In the genomic region with DNA sequence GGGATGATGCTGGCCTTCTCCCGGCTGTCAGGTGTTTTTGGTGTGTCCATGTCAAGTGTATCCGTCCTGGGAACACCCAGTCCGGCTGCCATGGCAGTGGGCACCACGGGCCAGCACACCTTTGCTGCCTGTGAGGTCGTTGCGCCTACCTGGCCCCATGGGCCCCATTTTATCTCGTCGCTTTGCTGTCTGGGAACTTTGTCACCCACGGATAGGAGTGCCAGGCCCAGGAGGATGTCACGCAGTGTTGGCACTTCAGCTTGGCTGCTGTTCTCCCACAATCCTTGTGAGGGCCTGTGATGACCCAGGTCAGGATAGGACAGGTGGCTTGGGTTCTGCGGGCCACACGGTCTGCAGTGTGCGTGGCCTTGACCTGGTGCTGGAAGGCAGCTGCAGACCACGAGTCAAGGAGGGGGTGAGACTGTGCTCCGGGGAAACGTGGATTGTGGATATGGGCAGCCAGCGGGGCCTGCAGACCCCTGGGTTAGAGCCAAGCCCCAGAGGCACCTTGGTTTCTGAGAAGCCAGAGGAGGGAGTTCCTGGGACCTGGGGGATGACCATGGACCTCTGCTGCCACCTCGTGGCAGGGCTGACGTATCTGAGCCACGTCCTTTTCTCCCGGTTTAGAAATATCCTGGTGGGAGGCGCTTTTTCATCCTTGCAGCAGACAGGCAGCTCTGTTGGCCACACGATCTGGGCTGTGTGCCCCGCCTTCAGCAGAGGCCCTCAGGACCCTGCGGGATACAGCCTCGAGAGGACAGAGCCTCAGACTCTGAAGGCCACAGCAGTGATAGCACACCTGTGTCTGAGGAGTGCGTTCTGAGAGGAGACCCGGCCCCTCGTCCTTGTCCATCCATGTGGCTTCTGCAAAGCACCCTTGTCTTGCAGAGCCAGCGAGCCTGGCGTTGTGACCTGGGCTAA, we compare ENCODE assay signal across 8 cellular contexts.
A peak's percentile ranks its signal among the peaks of the same experiment; 100 is the strongest.
DNase-seq lines count a peak whose midpoint lies in the region; ATAC-seq, FAIRE-seq and TF ChIP-seq lines count a peak whose summit lies in the region.

No MANE protein-coding gene starts in this region.

- peak overlapping the region; percentile 8; the same call in 1 of the 2 replicates for H2AFZ ChIP-seq in K562 (ENCODE audit: low read depth, low read length)

- peak; percentile 84 for TF ChIP-seq CTCF in 22Rv1 (IDR thresholded peaks at IDR 0.05)
- TF ChIP-seq CTCF in GM13977 (IDR thresholded peaks at IDR 0.05; ENCODE audit: extremely low read depth, insufficient read depth, missing control alignments), result peak; percentile 90
- peak; percentile 94 to 98 (median 95) for TF ChIP-seq CTCF in K562 (IDR thresholded peaks at IDR 0.05 in 2 of 3, conservative IDR thresholded peaks at IDR 0.05 in 1 of 3; ENCODE audit: insufficient read depth in 2 of 3, low read depth in 1 of 3, low read length in 3 of 3)

- peaks cover 0 to 7% of the 10 kb centered on the region in 2 experiments; a peak in 2 of 5 replicates for H3K4me1 ChIP-seq in K562 (replicated peaks in 1 of 2; ENCODE audit: control insufficient read depth in 2 of 2, insufficient read depth in 2 of 2, low read length in 2 of 2)

- intact Hi-C loops in K562 (cut with micrococcal nuclease), result loop anchor here (1.0 to 5.0 kb wide), 4 partner anchors 264 to 680 kb away; no protein-coding TSS in a partner anchor

- no peaks in the 10 kb centered on the region for H3K9me3 ChIP-seq in K562 (replicated peaks; ENCODE audit: control insufficient read depth, insufficient read depth, low read depth, low read length)

- peak; percentile 96 for FAIRE-seq in K562 (lab: Jason Lieb, UNC)

- 6% methylated on average over 30 of the region's 31 CpGs for WGBS in K562 (ENCODE audit: insufficient coverage, low coverage, missing lambda C conversion rate)

- no peaks in the 10 kb centered on the region for H3K9me1 ChIP-seq in K562 (ENCODE audit: control insufficient read depth, insufficient read depth, low read length)

- POLR2A ChIA-PET in K562 (lab: Yijun Ruan, JAX), result interaction anchor here (1.0 kb wide), 1 partner anchor 25 kb away, joined by 3 read pairs; no protein-coding TSS in a partner anchor

- peak; percentile 84 to 95 for TF ChIP-seq RAD21 in K562 (CRISPR knock-in tag; conservative IDR thresholded peaks at IDR 0.05 in 1 of 2, IDR thresholded peaks at IDR 0.05 in 1 of 2)

- BruUV-seq in K562 (replicated peaks; lab: Mats Ljungman, UMichigan), result no TSS peak

- H3K79me2 ChIP-seq in K562 (ENCODE audit: control insufficient read depth, insufficient read depth, low read length), result no peaks in the 10 kb centered on the region

- peak overlapping the region in 1 of 2 experiments; percentile 47; a peak in 1 of 4 replicates for H3K9ac ChIP-seq in K562 (ENCODE audit: insufficient read depth in 1 of 2, low read depth in 2 of 2, low read length in 2 of 2)

- peak; percentile 96 for ATAC-seq in K562
- no peak for ATAC-seq in HG02970 (IDR thresholded peaks at IDR 0.05; ENCODE audit: low FRiP score, unreplicated experiment)

- H3K4me2 ChIP-seq in K562 (ENCODE audit: insufficient read depth, low read length), result no peak overlapping the region

- H3K27ac ChIP-seq in 22Rv1 (no peak overlapping the region), K562 (ENCODE audit: extremely low read depth, low read depth, low read length) (no peak overlapping the region)

- TF ChIP-seq POLR2A in K562 (conservative IDR thresholded peaks at IDR 0.05), result no peak

- H3K27me3 ChIP-seq in K562 (ENCODE audit: control insufficient read depth in 2 of 2, insufficient read depth in 2 of 2, low read length in 2 of 2), result peaks cover 29 to 67% of the 10 kb centered on the region in 2 experiments

- in situ Hi-C loops in GM13977 (cut with MboI; ENCODE audit: low pct_unique_long_range_greater_than_20kb, low sequenced_read_pairs, unreplicated experiment), result no loop called here
- in situ Hi-C loops in K562 (cut with MboI), result loop anchor here (10.0 kb wide), 2 partner anchors 516 to 676 kb away; no protein-coding TSS in a partner anchor

- TF ChIP-seq EP300 in K562 (IDR thresholded peaks at IDR 0.05; ENCODE audit: low read length), result no peak

- no peak overlapping the region for H3K4me3 ChIP-seq in K562

- peaks cover 9% of the 10 kb centered on the region for H4K20me1 ChIP-seq in K562 (replicated peaks; ENCODE audit: control insufficient read depth, insufficient read depth, low read length)

- no peaks in the 10 kb centered on the region for H3K36me3 ChIP-seq in K562 (ENCODE audit: control insufficient read depth, insufficient read depth, low read length)

- CTCF ChIA-PET in K562 (lab: Yijun Ruan, JAX; ENCODE audit: low intra/inter-chr PET ratio), result interaction anchor here (0.6 to 2.2 kb wide), 9 partner anchors 59 to 870 kb away, joined by 3 to 21 read pairs (median 3); no protein-coding TSS in a partner anchor

- peak; percentile 88 for DNase-seq in GM13977 (ENCODE audit: low spot score)
- peak; percentile 74 for DNase-seq in NCI-H2171 (lab: John Stamatoyannopoulos, UW)
- peak; percentile 78 for DNase-seq in UCSD-AML1 (lab: John Stamatoyannopoulos, UW; ENCODE audit: unreplicated experiment)
- peak; percentile 91 to 96 (median 95) for DNase-seq in K562 (ENCODE audit: extremely low read depth in 1 of 4, low spot score in 3 of 4)
- peak; percentile 85 for DNase-seq in iPS DF 4.7 (ENCODE audit: extremely low read depth, low spot score)
- peak; percentile 63 to 78 for DNase-seq in stimulated activated CD4-positive, alpha-beta T cell treated with anti-CD3 and anti-CD28 coated beads, Interleukin-12 subunit alpha, Interleukin-12 subunit beta, amount 100 ng/mL, for 24 hours (ENCODE audit: low read depth in 2 of 2)

TF ChIP-seq in K562, 482 proteins besides CTCF, POLR2A, EP300 and RAD21 (continues in another document):
- TF ChIP-seq, protein P1, sequence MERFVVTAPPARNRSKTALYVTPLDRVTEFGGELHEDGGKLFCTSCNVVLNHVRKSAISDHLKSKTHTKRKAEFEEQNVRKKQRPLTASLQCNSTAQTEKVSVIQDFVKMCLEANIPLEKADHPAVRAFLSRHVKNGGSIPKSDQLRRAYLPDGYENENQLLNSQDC (CRISPR knock-in tag; IDR thresholded peaks at IDR 0.05), result no peak
- peak; percentile 95 for TF ChIP-seq STAG1 (CRISPR knock-in tag; IDR thresholded peaks at IDR 0.05; ENCODE audit: borderline replicate concordance)
- TF ChIP-seq PHB2 (IDR thresholded peaks at IDR 0.05; ENCODE audit: low read depth), result no peak
- TF ChIP-seq ZNF282 (CRISPR knock-in tag; IDR thresholded peaks at IDR 0.05), result no peak
- TF ChIP-seq, protein P2, sequence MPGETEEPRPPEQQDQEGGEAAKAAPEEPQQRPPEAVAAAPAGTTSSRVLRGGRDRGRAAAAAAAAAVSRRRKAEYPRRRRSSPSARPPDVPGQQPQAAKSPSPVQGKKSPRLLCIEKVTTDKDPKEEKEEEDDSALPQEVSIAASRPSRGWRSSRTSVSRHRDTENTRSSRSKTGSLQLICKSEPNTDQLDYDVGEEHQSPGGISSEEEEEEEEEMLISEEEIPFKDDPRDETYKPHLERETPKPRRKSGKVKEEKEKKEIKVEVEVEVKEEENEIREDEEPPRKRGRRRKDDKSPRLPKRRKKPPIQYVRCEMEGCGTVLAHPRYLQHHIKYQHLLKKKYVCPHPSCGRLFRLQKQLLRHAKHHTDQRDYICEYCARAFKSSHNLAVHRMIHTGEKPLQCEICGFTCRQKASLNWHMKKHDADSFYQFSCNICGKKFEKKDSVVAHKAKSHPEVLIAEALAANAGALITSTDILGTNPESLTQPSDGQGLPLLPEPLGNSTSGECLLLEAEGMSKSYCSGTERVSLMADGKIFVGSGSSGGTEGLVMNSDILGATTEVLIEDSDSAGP (CRISPR knock-in tag; IDR thresholded peaks at IDR 0.05), result no peak
- TF ChIP-seq FOXJ2 (tag; IDR thresholded peaks at IDR 0.05), result no peak
- no peak for TF ChIP-seq ZFP36 (IDR thresholded peaks at IDR 0.05; ENCODE audit: low read depth, low read length, partially characterized antibody)
- TF ChIP-seq ARID2 (IDR thresholded peaks at IDR 0.05), result peak; percentile 31; the same call in 1 of the 2 replicates
- TF ChIP-seq, protein P3, sequence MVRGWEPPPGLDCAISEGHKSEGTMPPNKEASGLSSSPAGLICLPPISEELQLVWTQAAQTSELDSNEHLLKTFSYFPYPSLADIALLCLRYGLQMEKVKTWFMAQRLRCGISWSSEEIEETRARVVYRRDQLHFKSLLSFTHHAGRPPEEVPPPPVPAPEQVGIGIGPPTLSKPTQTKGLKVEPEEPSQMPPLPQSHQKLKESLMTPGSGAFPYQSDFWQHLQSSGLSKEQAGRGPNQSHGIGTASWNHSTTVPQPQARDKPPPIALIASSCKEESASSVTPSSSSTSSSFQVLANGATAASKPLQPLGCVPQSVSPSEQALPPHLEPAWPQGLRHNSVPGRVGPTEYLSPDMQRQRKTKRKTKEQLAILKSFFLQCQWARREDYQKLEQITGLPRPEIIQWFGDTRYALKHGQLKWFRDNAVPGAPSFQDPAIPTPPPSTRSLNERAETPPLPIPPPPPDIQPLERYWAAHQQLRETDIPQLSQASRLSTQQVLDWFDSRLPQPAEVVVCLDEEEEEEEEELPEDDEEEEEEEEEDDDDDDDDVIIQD (CRISPR knock-in tag; IDR thresholded peaks at IDR 0.05), result no peak
- TF ChIP-seq, protein P4, sequence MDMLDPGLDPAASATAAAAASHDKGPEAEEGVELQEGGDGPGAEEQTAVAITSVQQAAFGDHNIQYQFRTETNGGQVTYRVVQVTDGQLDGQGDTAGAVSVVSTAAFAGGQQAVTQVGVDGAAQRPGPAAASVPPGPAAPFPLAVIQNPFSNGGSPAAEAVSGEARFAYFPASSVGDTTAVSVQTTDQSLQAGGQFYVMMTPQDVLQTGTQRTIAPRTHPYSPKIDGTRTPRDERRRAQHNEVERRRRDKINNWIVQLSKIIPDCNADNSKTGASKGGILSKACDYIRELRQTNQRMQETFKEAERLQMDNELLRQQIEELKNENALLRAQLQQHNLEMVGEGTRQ (CRISPR knock-in tag; IDR thresholded peaks at IDR 0.05), result no peak
- no peak for TF ChIP-seq GATAD2B (IDR thresholded peaks at IDR 0.05; ENCODE audit: borderline replicate concordance)
- no peak for TF ChIP-seq SRSF7 (optimal IDR thresholded peaks at IDR 0.05; ENCODE audit: low read depth, low read length)
- TF ChIP-seq HDAC3 (IDR thresholded peaks at IDR 0.05; ENCODE audit: borderline replicate concordance, partially characterized antibody), result no peak
- TF ChIP-seq ZNF146 (CRISPR knock-in tag; IDR thresholded peaks at IDR 0.05; ENCODE audit: unreplicated experiment), result no peak
- no peak for TF ChIP-seq SMARCA5 (IDR thresholded peaks at IDR 0.05)
